In the genomic region with DNA sequence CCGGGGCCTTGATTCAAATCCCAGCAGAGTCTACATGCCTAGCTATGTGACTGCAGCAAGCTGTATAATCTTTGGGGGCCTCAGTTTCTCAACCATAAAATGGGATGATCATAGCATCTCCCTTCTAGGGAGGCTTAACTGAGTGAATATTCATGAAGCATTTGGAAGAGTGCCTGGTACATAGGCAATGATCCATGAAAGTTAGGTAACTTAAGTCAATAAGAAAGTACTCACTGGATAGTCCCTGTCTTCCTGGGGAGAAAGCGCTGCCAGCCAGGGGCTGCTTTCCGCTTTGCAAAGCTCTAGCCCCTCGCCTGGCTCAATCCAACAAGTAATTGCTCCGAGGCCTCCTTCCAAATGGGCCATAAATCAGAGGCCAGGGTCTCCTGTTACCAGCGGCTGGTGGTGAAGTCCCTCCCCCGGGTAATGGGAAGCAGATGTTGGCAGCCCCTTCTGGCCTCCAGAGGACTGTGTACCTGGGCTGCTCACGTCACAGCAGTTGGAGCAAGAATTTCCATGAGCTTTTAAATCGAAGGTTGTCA, we compare ENCODE assay signal across 11 cellular contexts.
DNase-seq lines count a peak whose midpoint lies in the region; ATAC-seq and TF ChIP-seq lines count a peak whose summit lies in the region.
"Had no signal": no experiment of that assay in that cellular context is flagged by ENCODE, and none has a peak within 500 bp of the region (broad histone marks: within the 10 kb centered on the region; RNA-seq: fewer than 3 reads in every experiment).

No MANE protein-coding gene starts in this region.

- TF ChIP-seq CTCF in A673 (conservative IDR thresholded peaks at IDR 0.05; ENCODE audit: low read depth, low read length) (no peak), hepatocyte (IDR thresholded peaks at IDR 0.05; ENCODE audit: poor library complexity) (no peak), MM.1S (IDR thresholded peaks at IDR 0.05; ENCODE audit: low read length) (no peak)

- 41% methylated on average over 9 of the region's 9 CpGs for WGBS in hepatocyte (ENCODE audit: low lambda C conversion rate, missing lambda C conversion rate)

- H3K9me2 ChIP-seq in hepatocyte (replicated peaks; ENCODE audit: insufficient read depth) = no peaks in the 10 kb centered on the region
- H3K9me2 ChIP-seq in MM.1S (replicated peaks; ENCODE audit: insufficient read depth, low read length) = no peaks in the 10 kb centered on the region

- H3F3A ChIP-seq in MM.1S (ENCODE audit: insufficient read depth, low read length) = 0 out of 2 replicates have a peak, but pooled peaks cover 2% of the 10 kb centered on the region

- H3K4me3 Mint-ChIP-seq in T-helper 17 cell = no peak overlapping the region

- peaks cover 4% of the 10 kb centered on the region for H3K36me3 Mint-ChIP-seq in T-helper 17 cell (ENCODE audit: low read depth)

- no peak overlapping the region for H2AFZ ChIP-seq in hepatocyte
- H2AFZ ChIP-seq in MM.1S (ENCODE audit: low read length) = no peak overlapping the region

- H3K27me3 ChIP-seq in A673 (replicated peaks; ENCODE audit: insufficient read depth, low read depth, low read length, poor library complexity) (no peaks in the 10 kb centered on the region), hepatocyte (no peaks in the 10 kb centered on the region), MM.1S (replicated peaks; ENCODE audit: insufficient read depth, low read length) (no peaks in the 10 kb centered on the region)
- H3K27me3 ChIP-seq: adrenal gland had no signal

- CTCF ChIA-PET in A673 (lab: Charles Lee) = no interaction called here

- H3K27ac Mint-ChIP-seq in T-helper 17 cell = no peak overlapping the region

- intact Hi-C loops in A673 (cut with micrococcal nuclease; ENCODE audit: unreplicated experiment) = no loop called here

- H3K4me1 ChIP-seq in A673 (ENCODE audit: insufficient read depth, low read length, poor library complexity, severe bottlenecking) (peaks cover 52% of the 10 kb centered on the region), hepatocyte (ENCODE audit: insufficient read depth) (peaks cover 23% of the 10 kb centered on the region), MM.1S (ENCODE audit: low read length) (peaks cover 13% of the 10 kb centered on the region)
- H3K4me1 ChIP-seq: foreskin keratinocyte had no signal

- no peak overlapping the region for H3K9ac ChIP-seq in MM.1S (ENCODE audit: low read length)

- DNase-seq in A673 (ENCODE audit: low spot score) (peak; percentile 88), NCI-H1092 (lab: John Stamatoyannopoulos, UW) (peak; percentile 89), RPMI7951 (ENCODE audit: low read depth) (peak; percentile 15), hepatocyte (ENCODE audit: low spot score) (peak; percentile 78), middle frontal gyrus (ENCODE audit: extremely low spot score, low spot score) (no peak), MM.1S (no peak), T-helper 17 cell (no peak)
- DNase-seq in activated CD4-positive, alpha-beta T cell treated with anti-CD3 and anti-CD28 coated beads, Interleukin-2, amount 50 U/mL, for 48 hours = no peak
- DNase-seq: activated CD4-positive, alpha-beta T cell treated with anti-CD3 and anti-CD28 coated beads for 1 hour; adrenal gland; foreskin keratinocyte had no signal

- no peak for ATAC-seq in T-helper 17 cell
- ATAC-seq: foreskin keratinocyte had no signal

- peaks cover 14% of the 10 kb centered on the region for H3K4me1 Mint-ChIP-seq in T-helper 17 cell

- POLR2A ChIA-PET in A673 (lab: Charles Lee; ENCODE audit: low non-redundant PET) = no interaction called here

- H3K27ac ChIP-seq in A673 (ENCODE audit: low read depth, low read length, poor library complexity, severe bottlenecking) (no peak overlapping the region), hepatocyte (peak overlapping the region; percentile 61), MM.1S (ENCODE audit: low read length) (no peak overlapping the region)
- H3K27ac ChIP-seq: foreskin keratinocyte had no signal

- no peaks in the 10 kb centered on the region for H3K79me2 ChIP-seq in hepatocyte
- H3K79me2 ChIP-seq in MM.1S (ENCODE audit: low read length) = no peaks in the 10 kb centered on the region

- no TSS peak for BruUV-seq in A673 (replicated peaks; lab: Mats Ljungman, UMichigan)

- peaks cover 31% of the 10 kb centered on the region for H3K27me3 Mint-ChIP-seq in T-helper 17 cell

- H3K4me3 ChIP-seq in A673 (ENCODE audit: low read depth, low read length, poor library complexity, severe bottlenecking) = no peak overlapping the region
- no peak overlapping the region for H3K4me3 ChIP-seq in hepatocyte
- no peak overlapping the region for H3K4me3 ChIP-seq in MM.1S (ENCODE audit: low read length)
- H3K4me3 ChIP-seq: adrenal gland had no signal

- H4K20me1 ChIP-seq in hepatocyte (ENCODE audit: insufficient read depth, poor library complexity, severe bottlenecking) (no peaks in the 10 kb centered on the region), MM.1S (ENCODE audit: insufficient read depth, low read length) (no peaks in the 10 kb centered on the region)

- H3K9me3 ChIP-seq in A673 (ENCODE audit: low read depth, low read length, poor library complexity, severe bottlenecking) = no peaks in the 10 kb centered on the region
- H3K9me3 ChIP-seq in hepatocyte (ENCODE audit: low read depth) = no peaks in the 10 kb centered on the region
- no peaks in the 10 kb centered on the region for H3K9me3 ChIP-seq in MM.1S (replicated peaks; ENCODE audit: insufficient read depth, low read length)
- no peaks in the 10 kb centered on the region for H3K9me3 ChIP-seq in T-helper 17 cell (ENCODE audit: control insufficient read depth, low read length, poor library complexity, severe bottlenecking)
- H3K9me3 ChIP-seq: adrenal gland had no signal

- H3K36me3 ChIP-seq in A673 (ENCODE audit: insufficient read depth, low read length, poor library complexity, severe bottlenecking) (no peaks in the 10 kb centered on the region), hepatocyte (replicated peaks; ENCODE audit: insufficient read depth, low read depth) (no peaks in the 10 kb centered on the region), MM.1S (replicated peaks; ENCODE audit: insufficient read depth, low read length) (no peaks in the 10 kb centered on the region)
- H3K36me3 ChIP-seq: adrenal gland had no signal

- H3K4me2 ChIP-seq in hepatocyte (no peak overlapping the region), MM.1S (ENCODE audit: low read depth, low read length) (no peak overlapping the region)

Comparison
In these comparisons a context has a peak if more than half of its experiments do, and no peak if none do; other contexts are left out.
1. DNase-seq: peak in A673 (single experiment), NCI-H1092 (single experiment), RPMI7951 (single experiment) and hepatocyte (single experiment); none in middle frontal gyrus (single experiment), MM.1S (single experiment), T-helper 17 cell (0 of 3) and activated CD4-positive, alpha-beta T cell treated with anti-CD3 and anti-CD28 coated beads, Interleukin-2, amount 50 U/mL, for 48 hours (0 of 2).